1 cellular context compared by ENCODE assay signal in the genomic region with DNA sequence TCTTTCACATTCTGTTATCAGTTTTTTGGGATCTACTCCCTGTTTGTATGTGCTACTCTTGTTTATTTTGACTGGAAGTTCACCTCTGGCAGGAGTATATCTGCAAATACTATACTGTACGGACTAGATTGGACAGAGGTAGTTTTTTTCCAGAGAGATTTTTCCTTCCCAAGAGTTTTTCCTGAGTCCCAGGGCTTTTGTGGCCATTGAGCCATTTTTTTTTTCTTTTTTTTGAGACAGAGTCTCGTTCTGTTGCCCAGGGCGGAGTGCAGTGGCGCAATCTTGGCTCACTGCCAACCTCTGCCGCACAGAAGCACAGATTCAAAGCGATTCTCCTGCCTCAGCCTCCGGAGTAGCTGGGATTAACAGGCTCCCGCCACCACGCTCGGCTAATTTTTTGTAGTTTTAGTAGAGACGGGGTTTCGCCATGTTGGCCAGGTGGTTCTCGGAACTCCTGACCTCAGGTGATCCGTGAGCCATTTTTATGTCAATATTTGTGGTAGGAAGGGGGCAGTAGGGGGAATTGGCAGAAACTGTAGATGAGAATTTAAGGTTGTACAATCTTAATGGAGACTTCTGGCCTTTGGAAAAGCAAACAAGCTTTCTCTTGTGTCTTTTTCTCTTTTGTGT.
A peak's percentile ranks its signal among the peaks of the same experiment; 100 is the strongest.
TF ChIP-seq lines count a peak whose summit lies in the region.

No MANE protein-coding gene starts in this region.

TF ChIP-seq in HepG2, 621 proteins besides CTCF, POLR2A, EP300 and RAD21 (continued from another document and continues in another):
- TF ChIP-seq, protein P1, sequence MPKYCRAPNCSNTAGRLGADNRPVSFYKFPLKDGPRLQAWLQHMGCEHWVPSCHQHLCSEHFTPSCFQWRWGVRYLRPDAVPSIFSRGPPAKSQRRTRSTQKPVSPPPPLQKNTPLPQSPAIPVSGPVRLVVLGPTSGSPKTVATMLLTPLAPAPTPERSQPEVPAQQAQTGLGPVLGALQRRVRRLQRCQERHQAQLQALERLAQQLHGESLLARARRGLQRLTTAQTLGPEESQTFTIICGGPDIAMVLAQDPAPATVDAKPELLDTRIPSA (CRISPR knock-in tag; IDR thresholded peaks at IDR 0.05; ENCODE audit: borderline replicate concordance): no peak
- TF ChIP-seq, protein P2, sequence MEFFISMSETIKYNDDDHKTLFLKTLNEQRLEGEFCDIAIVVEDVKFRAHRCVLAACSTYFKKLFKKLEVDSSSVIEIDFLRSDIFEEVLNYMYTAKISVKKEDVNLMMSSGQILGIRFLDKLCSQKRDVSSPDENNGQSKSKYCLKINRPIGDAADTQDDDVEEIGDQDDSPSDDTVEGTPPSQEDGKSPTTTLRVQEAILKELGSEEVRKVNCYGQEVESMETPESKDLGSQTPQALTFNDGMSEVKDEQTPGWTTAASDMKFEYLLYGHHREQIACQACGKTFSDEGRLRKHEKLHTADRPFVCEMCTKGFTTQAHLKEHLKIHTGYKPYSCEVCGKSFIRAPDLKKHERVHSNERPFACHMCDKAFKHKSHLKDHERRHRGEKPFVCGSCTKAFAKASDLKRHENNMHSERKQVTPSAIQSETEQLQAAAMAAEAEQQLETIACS (CRISPR knock-in tag; IDR thresholded peaks at IDR 0.05): no peak
- no peak for TF ChIP-seq ATRX (CRISPR knock-in tag; IDR thresholded peaks at IDR 0.05; ENCODE audit: borderline replicate concordance)
- peak; percentile 82 for TF ChIP-seq E2F1 (CRISPR knock-in tag; IDR thresholded peaks at IDR 0.05)
- TF ChIP-seq ZNF749 (CRISPR knock-in tag; IDR thresholded peaks at IDR 0.05; ENCODE audit: borderline replicate concordance): no peak
- TF ChIP-seq DRAP1 (CRISPR knock-in tag; IDR thresholded peaks at IDR 0.05): no peak
- TF ChIP-seq ZFP37 (CRISPR knock-in tag; IDR thresholded peaks at IDR 0.05; ENCODE audit: borderline replicate concordance): no peak
- peak; percentile 63; the same call in 1 of the 2 replicates for TF ChIP-seq ZNF543 (CRISPR knock-in tag; IDR thresholded peaks at IDR 0.05)
- no peak for TF ChIP-seq NFYB (CRISPR knock-in tag; IDR thresholded peaks at IDR 0.05)
- no peak for TF ChIP-seq ETS1 (CRISPR knock-in tag; IDR thresholded peaks at IDR 0.05)
- TF ChIP-seq ZNF546 (CRISPR knock-in tag; conservative IDR thresholded peaks at IDR 0.05): no peak
- no peak for TF ChIP-seq FOXK2 (IDR thresholded peaks at IDR 0.05)
- 0 out of 2 replicates have a peak, but pooled peaks have one; percentile 23 for TF ChIP-seq UBTF (CRISPR knock-in tag; IDR thresholded peaks at IDR 0.05)
- peak; percentile 100 for TF ChIP-seq ZNF460 (CRISPR knock-in tag; IDR thresholded peaks at IDR 0.05; ENCODE audit: borderline replicate concordance)
- TF ChIP-seq, protein P3, sequence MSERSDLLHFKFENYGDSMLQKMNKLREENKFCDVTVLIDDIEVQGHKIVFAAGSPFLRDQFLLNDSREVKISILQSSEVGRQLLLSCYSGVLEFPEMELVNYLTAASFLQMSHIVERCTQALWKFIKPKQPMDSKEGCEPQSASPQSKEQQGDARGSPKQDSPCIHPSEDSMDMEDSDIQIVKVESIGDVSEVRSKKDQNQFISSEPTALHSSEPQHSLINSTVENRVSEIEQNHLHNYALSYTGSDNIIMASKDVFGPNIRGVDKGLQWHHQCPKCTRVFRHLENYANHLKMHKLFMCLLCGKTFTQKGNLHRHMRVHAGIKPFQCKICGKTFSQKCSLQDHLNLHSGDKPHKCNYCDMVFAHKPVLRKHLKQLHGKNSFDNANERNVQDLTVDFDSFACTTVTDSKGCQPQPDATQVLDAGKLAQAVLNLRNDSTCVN (CRISPR knock-in tag; IDR thresholded peaks at IDR 0.05; ENCODE audit: borderline replicate concordance): 0 out of 2 replicates have a peak, but pooled peaks have one; percentile 37
- no peak for TF ChIP-seq ATM (IDR thresholded peaks at IDR 0.05; ENCODE audit: borderline replicate concordance)
- TF ChIP-seq ZNF569 (CRISPR knock-in tag; IDR thresholded peaks at IDR 0.05; ENCODE audit: borderline replicate concordance): no peak
- no peak for TF ChIP-seq ZNF101 (CRISPR knock-in tag; IDR thresholded peaks at IDR 0.05; ENCODE audit: borderline replicate concordance, low read depth)
- TF ChIP-seq ZNF558 (CRISPR knock-in tag; IDR thresholded peaks at IDR 0.05; ENCODE audit: borderline replicate concordance): no peak; the same call in 1 of the 2 replicates
- TF ChIP-seq MYC (CRISPR knock-in tag; IDR thresholded peaks at IDR 0.05; ENCODE audit: borderline replicate concordance): peak; percentile 71; the same call in 1 of the 2 replicates
- TF ChIP-seq, protein P4, sequence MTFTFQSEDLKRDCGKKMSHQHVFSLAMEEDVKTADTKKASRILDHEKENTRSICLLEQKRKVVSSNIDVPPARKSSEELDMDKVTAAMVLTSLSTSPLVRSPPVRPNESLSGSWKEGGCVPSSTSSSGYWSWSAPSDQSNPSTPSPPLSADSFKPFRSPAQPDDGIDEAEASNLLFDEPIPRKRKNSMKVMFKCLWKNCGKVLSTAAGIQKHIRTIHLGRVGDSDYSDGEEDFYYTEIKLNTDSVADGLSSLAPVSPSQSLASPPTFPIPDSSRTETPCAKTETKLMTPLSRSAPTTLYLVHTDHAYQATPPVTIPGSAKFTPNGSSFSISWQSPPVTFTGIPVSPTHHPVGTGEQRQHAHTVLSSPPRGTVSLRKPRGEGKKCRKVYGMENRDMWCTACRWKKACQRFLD (CRISPR knock-in tag; IDR thresholded peaks at IDR 0.05; ENCODE audit: borderline replicate concordance): peak; percentile 56; the same call in 1 of the 2 replicates
- TF ChIP-seq IKZF5 (CRISPR knock-in tag; IDR thresholded peaks at IDR 0.05): peak; percentile 75; the same call in 1 of the 2 replicates
- TF ChIP-seq ZFP82 (CRISPR knock-in tag; IDR thresholded peaks at IDR 0.05; ENCODE audit: borderline replicate concordance): 0 out of 2 replicates have a peak, but pooled peaks have one; percentile 62
- no peak for TF ChIP-seq FOXM1 (CRISPR knock-in tag; IDR thresholded peaks at IDR 0.05)
- TF ChIP-seq, protein P5, sequence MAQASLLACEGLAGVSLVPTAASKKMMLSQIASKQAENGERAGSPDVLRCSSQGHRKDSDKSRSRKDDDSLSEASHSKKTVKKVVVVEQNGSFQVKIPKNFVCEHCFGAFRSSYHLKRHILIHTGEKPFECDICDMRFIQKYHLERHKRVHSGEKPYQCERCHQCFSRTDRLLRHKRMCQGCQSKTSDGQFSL (CRISPR knock-in tag; IDR thresholded peaks at IDR 0.05): no peak
- TF ChIP-seq CC2D1A (CRISPR knock-in tag; IDR thresholded peaks at IDR 0.05): no peak
- 0 out of 2 replicates have a peak, but pooled peaks have one; percentile 36 for TF ChIP-seq ZNF639 (CRISPR knock-in tag; conservative IDR thresholded peaks at IDR 0.05)
- TF ChIP-seq ZNF138 (CRISPR knock-in tag; IDR thresholded peaks at IDR 0.05; ENCODE audit: low read depth): no peak
- TF ChIP-seq, protein P6, sequence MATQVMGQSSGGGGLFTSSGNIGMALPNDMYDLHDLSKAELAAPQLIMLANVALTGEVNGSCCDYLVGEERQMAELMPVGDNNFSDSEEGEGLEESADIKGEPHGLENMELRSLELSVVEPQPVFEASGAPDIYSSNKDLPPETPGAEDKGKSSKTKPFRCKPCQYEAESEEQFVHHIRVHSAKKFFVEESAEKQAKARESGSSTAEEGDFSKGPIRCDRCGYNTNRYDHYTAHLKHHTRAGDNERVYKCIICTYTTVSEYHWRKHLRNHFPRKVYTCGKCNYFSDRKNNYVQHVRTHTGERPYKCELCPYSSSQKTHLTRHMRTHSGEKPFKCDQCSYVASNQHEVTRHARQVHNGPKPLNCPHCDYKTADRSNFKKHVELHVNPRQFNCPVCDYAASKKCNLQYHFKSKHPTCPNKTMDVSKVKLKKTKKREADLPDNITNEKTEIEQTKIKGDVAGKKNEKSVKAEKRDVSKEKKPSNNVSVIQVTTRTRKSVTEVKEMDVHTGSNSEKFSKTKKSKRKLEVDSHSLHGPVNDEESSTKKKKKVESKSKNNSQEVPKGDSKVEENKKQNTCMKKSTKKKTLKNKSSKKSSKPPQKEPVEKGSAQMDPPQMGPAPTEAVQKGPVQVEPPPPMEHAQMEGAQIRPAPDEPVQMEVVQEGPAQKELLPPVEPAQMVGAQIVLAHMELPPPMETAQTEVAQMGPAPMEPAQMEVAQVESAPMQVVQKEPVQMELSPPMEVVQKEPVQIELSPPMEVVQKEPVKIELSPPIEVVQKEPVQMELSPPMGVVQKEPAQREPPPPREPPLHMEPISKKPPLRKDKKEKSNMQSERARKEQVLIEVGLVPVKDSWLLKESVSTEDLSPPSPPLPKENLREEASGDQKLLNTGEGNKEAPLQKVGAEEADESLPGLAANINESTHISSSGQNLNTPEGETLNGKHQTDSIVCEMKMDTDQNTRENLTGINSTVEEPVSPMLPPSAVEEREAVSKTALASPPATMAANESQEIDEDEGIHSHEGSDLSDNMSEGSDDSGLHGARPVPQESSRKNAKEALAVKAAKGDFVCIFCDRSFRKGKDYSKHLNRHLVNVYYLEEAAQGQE (IDR thresholded peaks at IDR 0.05; ENCODE audit: borderline replicate concordance in 1 of 2, low read depth in 1 of 2, low read length in 2 of 2): peak in 1 of 2 experiments; percentile 73; a peak in 1 of 4 replicates
- peak; percentile 62; the same call in 1 of the 2 replicates for TF ChIP-seq ZNF232 (CRISPR knock-in tag; IDR thresholded peaks at IDR 0.05; ENCODE audit: borderline replicate concordance)
- no peak for TF ChIP-seq HBP1 (CRISPR knock-in tag; IDR thresholded peaks at IDR 0.05; ENCODE audit: low read depth)
- TF ChIP-seq SMAD1 (CRISPR knock-in tag; IDR thresholded peaks at IDR 0.05; ENCODE audit: borderline replicate concordance, low read depth): no peak
- peak; percentile 87 for TF ChIP-seq TBX2 (CRISPR knock-in tag; IDR thresholded peaks at IDR 0.05; ENCODE audit: borderline replicate concordance)
